In the genomic region with DNA sequence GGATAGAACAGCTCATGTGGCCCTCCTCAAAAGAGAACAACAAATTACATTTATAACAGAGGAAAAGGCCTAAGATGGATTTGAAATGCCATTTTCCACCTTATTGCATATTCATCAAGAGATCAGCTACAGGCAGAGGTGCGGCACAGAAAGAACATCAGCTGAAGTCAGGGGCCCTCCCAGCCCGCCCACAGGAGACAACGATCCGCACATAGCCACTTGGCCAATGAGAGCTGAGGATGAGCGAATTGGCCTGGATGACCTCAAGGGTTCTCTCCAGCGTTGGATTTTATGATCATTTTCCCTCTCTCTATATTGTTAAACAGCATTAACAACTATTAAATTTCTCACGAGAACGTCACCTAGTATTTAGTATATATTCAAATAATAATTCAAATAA, we compare ENCODE assay signal across 11 cellular contexts.
"Had no signal": no experiment of that assay in that cellular context is flagged by ENCODE, and none has a peak within 500 bp of the region (broad histone marks: within the 10 kb centered on the region; RNA-seq: fewer than 3 reads in every experiment).

No MANE protein-coding gene starts in this region.

- H3K4me2 ChIP-seq: KMS-11 had no signal

- H3K27ac Mint-ChIP-seq: HFFc6 had no signal

- H3K4me1 ChIP-seq: HAP-1 had no signal

- H3K9me3 Mint-ChIP-seq: HFFc6 had no signal

- H3K4me3 Mint-ChIP-seq: HFFc6 had no signal

- H3K9me3 ChIP-seq: HAP-1 had no signal

- H3K9ac ChIP-seq: GM23248, KMS-11 had no signal

- H2AFZ ChIP-seq: GM23248 had no signal

- H3K36me3 ChIP-seq: HAP-1 had no signal

- H3K4me3 ChIP-seq: GM23248, HAP-1 had no signal

- DNase-seq: GM23248, HFFc6, IMR-90, Karpas-422, KBM-7 had no signal

- FAIRE-seq: H1, H54, HTR-8/SVneo had no signal

- ATAC-seq: HCT116 had no signal

- H3K27ac ChIP-seq: GM23248, KMS-11 had no signal
